In genomic region chr12:61213646-61214045, GRCh38 we compare ENCODE assay signal across 20 cellular contexts.
"Had no signal": no experiment of that assay in that cellular context is flagged by ENCODE, and none has a peak within 500 bp of the region (broad histone marks: within the 10 kb centered on the region; RNA-seq: fewer than 3 reads in every experiment).

No MANE protein-coding gene starts in this region.

- DNase-seq: activated CD4-positive, alpha-beta T cell treated with anti-CD3 and anti-CD28 coated beads for 36 hours; activated CD4-positive, alpha-beta T cell treated with anti-CD3 and anti-CD28 coated beads, Interleukin-2, amount 50 U/mL, for 48 hours; activated gamma-delta T cell; adrenal gland; effector CD8-positive, alpha-beta T cell; gastrocnemius medialis; heart left ventricle; kidney; left lung; mammary epithelial cell; midbrain; nephron progenitor cell; nucleus accumbens; stimulated activated CD4-positive, alpha-beta T cell treated with anti-CD3 and anti-CD28 coated beads, Interleukin-4, amount 100 ng/mL, for 1 hour; stimulated activated naive CD8-positive, alpha-beta T cell treated with anti-CD3 and anti-CD28 coated beads, Interleukin-15, amount 100 ng/mL, for 72 hours; trophoblast cell had no signal

- ATAC-seq: activated CD4-positive, alpha-beta T cell treated with anti-CD3 and anti-CD28 coated beads for 36 hours; activated naive CD4-positive, alpha-beta T cell treated with anti-CD3 and anti-CD28 coated beads, Interleukin-2, amount 50 U/mL, for 72 hours; esophagus mucosa; gastrocnemius medialis; heart left ventricle; left lung; sciatic nerve; stimulated activated naive CD8-positive, alpha-beta T cell treated with anti-CD3 and anti-CD28 coated beads, Interleukin-15, amount 100 ng/mL, for 72 hours; WTC11 had no signal
